In genomic region chr7:114151777-114152176, GRCh38 we compare ENCODE assay signal across 25 cellular contexts.
"Had no signal": no experiment of that assay in that cellular context is flagged by ENCODE, and none has a peak within 500 bp of the region (broad histone marks: within the 10 kb centered on the region; RNA-seq: fewer than 3 reads in every experiment).

No MANE protein-coding gene starts in this region.

- H3K27me3 Mint-ChIP-seq: naive thymus-derived CD4-positive, alpha-beta T cell; stimulated activated naive CD8-positive, alpha-beta T cell treated with anti-CD3 and anti-CD28 coated beads, Interleukin-15, amount 100 ng/mL, for 72 hours had no signal

- FAIRE-seq: colon, small intestine had no signal

- H3K9me3 ChIP-seq: gastrocnemius medialis, left lung, right lobe of liver, suprapubic skin, thyroid gland, vagina had no signal

- H3K27me3 ChIP-seq: gastrocnemius medialis, left lung, right lobe of liver, suprapubic skin, thyroid gland, vagina had no signal

- ATAC-seq: esophagus mucosa; gastrocnemius medialis; left cardiac atrium; left lung; naive thymus-derived CD4-positive, alpha-beta T cell; right lobe of liver; stimulated activated naive CD8-positive, alpha-beta T cell treated with anti-CD3 and anti-CD28 coated beads, Interleukin-15, amount 100 ng/mL, for 72 hours had no signal

- DNase-seq: dorsolateral prefrontal cortex; effector CD4-positive, alpha-beta T cell; endodermal cell; foreskin fibroblast; gastrocnemius medialis; head of caudate nucleus; left cardiac atrium; left lung; midbrain; naive thymus-derived CD4-positive, alpha-beta T cell; nephron progenitor cell; nucleus accumbens; right lobe of liver; small intestine; stimulated activated CD4-positive, alpha-beta T cell treated with anti-CD3 and anti-CD28 coated beads, Interleukin-15, amount 100 ng/mL, for 24 hours; stimulated activated CD4-positive, alpha-beta T cell treated with anti-CD3 and anti-CD28 coated beads, Interleukin-2, amount 100 ng/mL, for 48 hours; stimulated activated naive CD4-positive, alpha-beta T cell; stimulated activated naive CD8-positive, alpha-beta T cell treated with anti-CD3 and anti-CD28 coated beads, Interleukin-15, amount 100 ng/mL, for 72 hours; thyroid gland; trophoblast cell had no signal

- H3K36me3 Mint-ChIP-seq: naive thymus-derived CD4-positive, alpha-beta T cell had no signal

- H3K4me1 ChIP-seq: left lung, right lobe of liver, suprapubic skin, vagina had no signal

- H3K36me3 ChIP-seq: gastrocnemius medialis, left lung, right lobe of liver, suprapubic skin, thyroid gland, vagina had no signal

- H3K27ac Mint-ChIP-seq: naive thymus-derived CD4-positive, alpha-beta T cell; nephron progenitor cell; stimulated activated naive CD8-positive, alpha-beta T cell treated with anti-CD3 and anti-CD28 coated beads, Interleukin-15, amount 100 ng/mL, for 72 hours had no signal

- H3K4me3 ChIP-seq: dorsolateral prefrontal cortex, gastrocnemius medialis, right lobe of liver, suprapubic skin, thyroid gland, vagina had no signal

- H3K27ac ChIP-seq: dorsolateral prefrontal cortex, epithelial cell of prostate, gastrocnemius medialis, left lung, right lobe of liver, suprapubic skin, thyroid gland, vagina had no signal

- H3K4me1 Mint-ChIP-seq: naive thymus-derived CD4-positive, alpha-beta T cell; stimulated activated naive CD8-positive, alpha-beta T cell treated with anti-CD3 and anti-CD28 coated beads, Interleukin-15, amount 100 ng/mL, for 72 hours had no signal

- H3K9me3 Mint-ChIP-seq: endodermal cell; nephron progenitor cell; stimulated activated naive CD8-positive, alpha-beta T cell treated with anti-CD3 and anti-CD28 coated beads, Interleukin-15, amount 100 ng/mL, for 72 hours had no signal

- H3K4me3 Mint-ChIP-seq: endodermal cell; naive thymus-derived CD4-positive, alpha-beta T cell; nephron progenitor cell; stimulated activated naive CD8-positive, alpha-beta T cell treated with anti-CD3 and anti-CD28 coated beads, Interleukin-15, amount 100 ng/mL, for 72 hours had no signal
